In the genomic region with DNA sequence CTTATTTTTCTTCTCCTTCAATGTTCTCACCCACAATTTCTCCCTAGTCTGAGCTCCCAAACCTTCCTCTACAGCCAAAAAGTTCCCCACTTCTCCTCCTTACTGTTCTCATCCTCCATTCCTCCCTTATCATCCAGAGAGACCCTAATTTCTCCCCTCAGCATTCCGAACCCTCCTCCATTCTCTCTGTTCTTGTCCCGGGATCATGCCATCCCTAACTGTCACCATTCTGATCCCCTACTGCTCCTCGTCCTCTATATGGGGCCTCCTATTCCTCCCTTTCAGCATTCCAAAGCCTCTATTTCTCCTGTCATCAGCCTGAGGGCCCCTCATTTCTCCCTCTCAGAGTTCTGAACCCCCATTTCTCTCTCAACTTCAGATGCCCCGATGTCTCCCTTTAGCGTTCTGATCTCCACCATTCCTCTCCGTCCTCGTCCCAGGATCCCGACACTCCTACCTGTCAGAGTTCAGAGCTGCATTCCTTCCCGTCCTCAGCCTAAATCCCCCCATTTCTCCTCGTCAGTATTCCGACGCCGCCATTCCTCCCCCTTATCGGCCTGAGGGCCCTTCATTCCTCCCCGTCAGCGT, we compare ENCODE assay signal across 8 cellular contexts. TPM values are rescaled to one million over a fixed set of nuclear protein-coding genes. Genes with fewer than 3 reads are reported as not detected.
DNase-seq lines count a peak whose midpoint lies in the region; ATAC-seq and TF ChIP-seq lines count a peak whose summit lies in the region.

No MANE protein-coding gene starts in this region.

- peak overlapping the region; percentile 86 to 98 (median 94) for H3K27ac ChIP-seq in upper lobe of left lung

- peak overlapping the region; percentile 92 for H3K27ac Mint-ChIP-seq in activated naive CD4-positive, alpha-beta T cell treated with anti-CD3 and anti-CD28 coated beads, Interleukin-2, amount 50 U/mL, for 24 hours
- H3K27ac Mint-ChIP-seq in brain (peak overlapping the region; percentile 93 to 99 (median 97)), memory B cell (peak overlapping the region; percentile 96)

- peak overlapping the region; percentile 47 to 87 (median 72) for H3K4me3 ChIP-seq in upper lobe of left lung

- H3K36me3 Mint-ChIP-seq in activated naive CD4-positive, alpha-beta T cell treated with anti-CD3 and anti-CD28 coated beads, Interleukin-2, amount 50 U/mL, for 24 hours, result peaks cover 21% of the 10 kb centered on the region
- H3K36me3 Mint-ChIP-seq in brain, result peaks cover 76% of the 10 kb centered on the region
- H3K36me3 Mint-ChIP-seq in memory B cell, result peaks cover 48% of the 10 kb centered on the region

- no peaks in the 10 kb centered on the region for H3K9me3 Mint-ChIP-seq in activated naive CD4-positive, alpha-beta T cell treated with anti-CD3 and anti-CD28 coated beads, Interleukin-2, amount 50 U/mL, for 24 hours
- H3K9me3 Mint-ChIP-seq in brain, result peaks cover 2 to 15% (median 6%) of the 10 kb centered on the region in 5 experiments
- H3K9me3 Mint-ChIP-seq in memory B cell, result peaks cover 2% of the 10 kb centered on the region

- H3K36me3 ChIP-seq in upper lobe of left lung, result peaks cover 20 to 64% (median 49%) of the 10 kb centered on the region in 4 donors

- H3K27me3 ChIP-seq in upper lobe of left lung, result no peaks in the 10 kb centered on the region

- H3K4me3 Mint-ChIP-seq in activated naive CD4-positive, alpha-beta T cell treated with anti-CD3 and anti-CD28 coated beads, Interleukin-2, amount 50 U/mL, for 24 hours, result peak overlapping the region; percentile 91
- H3K4me3 Mint-ChIP-seq in brain (peak overlapping the region; percentile 92 to 99 (median 95)), memory B cell (peak overlapping the region; percentile 99)

- H3K4me1 Mint-ChIP-seq in activated naive CD4-positive, alpha-beta T cell treated with anti-CD3 and anti-CD28 coated beads, Interleukin-2, amount 50 U/mL, for 24 hours, result peaks cover 34% of the 10 kb centered on the region
- H3K4me1 Mint-ChIP-seq in brain (peaks cover 38% of the 10 kb centered on the region), memory B cell (peaks cover 32% of the 10 kb centered on the region)

- 1 to 2% methylated on average over 16 of the region's 16 CpGs for WGBS in upper lobe of left lung, 2 donors

- TF ChIP-seq POLR2A in upper lobe of left lung (IDR thresholded peaks at IDR 0.05), result no peak

- H3K27me3 Mint-ChIP-seq in activated naive CD4-positive, alpha-beta T cell treated with anti-CD3 and anti-CD28 coated beads, Interleukin-2, amount 50 U/mL, for 24 hours, result no peaks in the 10 kb centered on the region
- peaks cover 6% of the 10 kb centered on the region for H3K27me3 Mint-ChIP-seq in brain
- H3K27me3 Mint-ChIP-seq in memory B cell, result no peaks in the 10 kb centered on the region

- TF ChIP-seq CTCF in brain (conservative IDR thresholded peaks at IDR 0.05), result no peak
- TF ChIP-seq CTCF in upper lobe of left lung (IDR thresholded peaks at IDR 0.05), result no peak

- DNase-seq in activated naive CD4-positive, alpha-beta T cell treated with anti-CD3 and anti-CD28 coated beads, Interleukin-2, amount 50 U/mL, for 16 hours, result no peak
- DNase-seq in memory B cell (ENCODE audit: low spot score in 2 of 2) (no peak), upper lobe of left lung (no peak), OCI-M1 (lab: John Stamatoyannopoulos, UW) (no peak)

- peaks cover 20 to 30% (median 25%) of the 10 kb centered on the region in 4 donors for H3K4me1 ChIP-seq in upper lobe of left lung

- no peak for ATAC-seq in memory B cell (ENCODE audit: low read depth)
- no peak for ATAC-seq in upper lobe of left lung (ENCODE audit: low FRiP score in 2 of 2)
- no peak for ATAC-seq in GM18517 (IDR thresholded peaks at IDR 0.05; ENCODE audit: unreplicated experiment)
- no peak for ATAC-seq in GM18909 (IDR thresholded peaks at IDR 0.05; ENCODE audit: poor library complexity, unreplicated experiment)

- no peaks in the 10 kb centered on the region for H3K9me3 ChIP-seq in upper lobe of left lung

- no peak for TF ChIP-seq EP300 in upper lobe of left lung (IDR thresholded peaks at IDR 0.05)

RNA-seq across cellular contexts. Expression of a gene that starts 0.5 kb away (rescaled TPM):
- polyA plus RNA-seq in brain (ENCODE audit: insufficient read depth, low read depth, low replicate concordance), result 50.2 TPM
- 100 to 1,000 TPM in 1 of 6 donors, 10 to 100 TPM in 5; 57.6 to 150 (median 72.9) TPM for total RNA-seq in upper lobe of left lung

RNA-seq across cellular contexts. Expression of a gene that starts 6.7 kb away (rescaled TPM):
- 59.1 TPM for polyA plus RNA-seq in brain (ENCODE audit: insufficient read depth, low read depth, low replicate concordance)
- total RNA-seq in upper lobe of left lung, result 100 to 1,000 TPM in 1 of 6 donors, 10 to 100 TPM in 5; 49.6 to 247 (median 85.4) TPM

RNA-seq across cellular contexts. Expression of a gene that starts 14.5 kb away (rescaled TPM):
- 0.80 TPM for polyA plus RNA-seq in brain (ENCODE audit: insufficient read depth, low read depth, low replicate concordance)
- total RNA-seq in upper lobe of left lung, result 10 to 100 TPM in 1 of 6 donors, 1 to 10 TPM in 4, under 1 TPM in 1; 0.34 to 13.6 (median 2.0) TPM
